Comparison of ENCODE assay signal across 20 cellular contexts in genomic region chr6:44307217-44307616, GRCh38.
"Had no signal": no experiment of that assay in that cellular context is flagged by ENCODE, and none has a peak within 500 bp of the region (broad histone marks: within the 10 kb centered on the region; RNA-seq: fewer than 3 reads in every experiment).

No MANE protein-coding gene starts in this region.

- ATAC-seq: activated CD8-positive, alpha-beta T cell treated with anti-CD3 and anti-CD28 coated beads for 36 hours; activated T-helper 17 cell treated with anti-CD3 and anti-CD28 coated beads, Interleukin-2, amount 50 U/mL, for 72 hours; gastrocnemius medialis; left lobe of liver; T-cell had no signal

- H3K27ac Mint-ChIP-seq: activated B cell treated with CpG ODN at 0.5 μM for 24 hours; activated CD8-positive, alpha-beta T cell treated with anti-CD3 and anti-CD28 coated beads for 36 hours; activated naive CD8-positive, alpha-beta T cell treated with anti-CD3 and anti-CD28 coated beads for 36 hours; nephron; T-cell had no signal

- DNase-seq: activated B cell treated with CpG ODN at 0.5 μM for 24 hours; activated CD4-positive, alpha-beta T cell treated with anti-CD3 and anti-CD28 coated beads for 4 hours; activated CD8-positive, alpha-beta T cell treated with anti-CD3 and anti-CD28 coated beads for 36 hours; activated naive CD4-positive, alpha-beta T cell; activated naive CD8-positive, alpha-beta T cell treated with anti-CD3 and anti-CD28 coated beads for 36 hours; activated T-cell treated with anti-CD3 and anti-CD28 coated beads, Interleukin-2, amount 50 U/mL, for 1 hour; amniotic stem cell; effector CD4-positive, alpha-beta T cell; gastrocnemius medialis; head of caudate nucleus; midbrain; nucleus accumbens; posterior cingulate gyrus; retina; stimulated activated CD8-positive, alpha-beta memory T cell treated with anti-CD3 and anti-CD28 coated beads, Interleukin-4, amount 100 ng/mL, for 48 hours; stimulated activated naive CD4-positive, alpha-beta T cell treated with Interleukin-2 at 50 U/mL for 16 hours; T-cell had no signal

- H3K4me3 Mint-ChIP-seq: activated B cell treated with CpG ODN at 0.5 μM for 24 hours; activated CD8-positive, alpha-beta T cell treated with anti-CD3 and anti-CD28 coated beads for 36 hours; activated naive CD8-positive, alpha-beta T cell treated with anti-CD3 and anti-CD28 coated beads for 36 hours; activated T-helper 17 cell treated with anti-CD3 and anti-CD28 coated beads, Interleukin-2, amount 50 U/mL, for 72 hours; nephron; T-cell had no signal

- H3K27me3 Mint-ChIP-seq: activated B cell treated with CpG ODN at 0.5 μM for 24 hours; activated CD8-positive, alpha-beta T cell treated with anti-CD3 and anti-CD28 coated beads for 36 hours; activated naive CD8-positive, alpha-beta T cell treated with anti-CD3 and anti-CD28 coated beads for 36 hours; activated T-helper 17 cell treated with anti-CD3 and anti-CD28 coated beads, Interleukin-2, amount 50 U/mL, for 72 hours; T-cell had no signal

- H3K9me3 Mint-ChIP-seq: activated B cell treated with CpG ODN at 0.5 μM for 24 hours; activated CD8-positive, alpha-beta T cell treated with anti-CD3 and anti-CD28 coated beads for 36 hours; activated naive CD8-positive, alpha-beta T cell treated with anti-CD3 and anti-CD28 coated beads for 36 hours; activated T-helper 17 cell treated with anti-CD3 and anti-CD28 coated beads, Interleukin-2, amount 50 U/mL, for 72 hours; nephron; T-cell had no signal
